ENCODE assay signal across 1 cellular context in genomic region chr11:125036933-125037332, GRCh38.
TF ChIP-seq lines count a peak whose summit lies in the region.

No MANE protein-coding gene starts in this region.

TF ChIP-seq in K562, 482 proteins besides CTCF, POLR2A, EP300 and RAD21 (continued from another document):
- TF ChIP-seq MBD1 (CRISPR knock-in tag; IDR thresholded peaks at IDR 0.05): no peak
- no peak for TF ChIP-seq NR1H2 (CRISPR knock-in tag; IDR thresholded peaks at IDR 0.05)
- no peak for TF ChIP-seq HDAC6 (IDR thresholded peaks at IDR 0.05; ENCODE audit: low read depth, low read length)
- TF ChIP-seq, protein P1, sequence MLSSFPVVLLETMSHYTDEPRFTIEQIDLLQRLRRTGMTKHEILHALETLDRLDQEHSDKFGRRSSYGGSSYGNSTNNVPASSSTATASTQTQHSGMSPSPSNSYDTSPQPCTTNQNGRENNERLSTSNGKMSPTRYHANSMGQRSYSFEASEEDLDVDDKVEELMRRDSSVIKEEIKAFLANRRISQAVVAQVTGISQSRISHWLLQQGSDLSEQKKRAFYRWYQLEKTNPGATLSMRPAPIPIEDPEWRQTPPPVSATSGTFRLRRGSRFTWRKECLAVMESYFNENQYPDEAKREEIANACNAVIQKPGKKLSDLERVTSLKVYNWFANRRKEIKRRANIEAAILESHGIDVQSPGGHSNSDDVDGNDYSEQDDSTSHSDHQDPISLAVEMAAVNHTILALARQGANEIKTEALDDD (IDR thresholded peaks at IDR 0.05): peak; percentile 35; the same call in 1 of the 2 replicates
- TF ChIP-seq, protein P2, sequence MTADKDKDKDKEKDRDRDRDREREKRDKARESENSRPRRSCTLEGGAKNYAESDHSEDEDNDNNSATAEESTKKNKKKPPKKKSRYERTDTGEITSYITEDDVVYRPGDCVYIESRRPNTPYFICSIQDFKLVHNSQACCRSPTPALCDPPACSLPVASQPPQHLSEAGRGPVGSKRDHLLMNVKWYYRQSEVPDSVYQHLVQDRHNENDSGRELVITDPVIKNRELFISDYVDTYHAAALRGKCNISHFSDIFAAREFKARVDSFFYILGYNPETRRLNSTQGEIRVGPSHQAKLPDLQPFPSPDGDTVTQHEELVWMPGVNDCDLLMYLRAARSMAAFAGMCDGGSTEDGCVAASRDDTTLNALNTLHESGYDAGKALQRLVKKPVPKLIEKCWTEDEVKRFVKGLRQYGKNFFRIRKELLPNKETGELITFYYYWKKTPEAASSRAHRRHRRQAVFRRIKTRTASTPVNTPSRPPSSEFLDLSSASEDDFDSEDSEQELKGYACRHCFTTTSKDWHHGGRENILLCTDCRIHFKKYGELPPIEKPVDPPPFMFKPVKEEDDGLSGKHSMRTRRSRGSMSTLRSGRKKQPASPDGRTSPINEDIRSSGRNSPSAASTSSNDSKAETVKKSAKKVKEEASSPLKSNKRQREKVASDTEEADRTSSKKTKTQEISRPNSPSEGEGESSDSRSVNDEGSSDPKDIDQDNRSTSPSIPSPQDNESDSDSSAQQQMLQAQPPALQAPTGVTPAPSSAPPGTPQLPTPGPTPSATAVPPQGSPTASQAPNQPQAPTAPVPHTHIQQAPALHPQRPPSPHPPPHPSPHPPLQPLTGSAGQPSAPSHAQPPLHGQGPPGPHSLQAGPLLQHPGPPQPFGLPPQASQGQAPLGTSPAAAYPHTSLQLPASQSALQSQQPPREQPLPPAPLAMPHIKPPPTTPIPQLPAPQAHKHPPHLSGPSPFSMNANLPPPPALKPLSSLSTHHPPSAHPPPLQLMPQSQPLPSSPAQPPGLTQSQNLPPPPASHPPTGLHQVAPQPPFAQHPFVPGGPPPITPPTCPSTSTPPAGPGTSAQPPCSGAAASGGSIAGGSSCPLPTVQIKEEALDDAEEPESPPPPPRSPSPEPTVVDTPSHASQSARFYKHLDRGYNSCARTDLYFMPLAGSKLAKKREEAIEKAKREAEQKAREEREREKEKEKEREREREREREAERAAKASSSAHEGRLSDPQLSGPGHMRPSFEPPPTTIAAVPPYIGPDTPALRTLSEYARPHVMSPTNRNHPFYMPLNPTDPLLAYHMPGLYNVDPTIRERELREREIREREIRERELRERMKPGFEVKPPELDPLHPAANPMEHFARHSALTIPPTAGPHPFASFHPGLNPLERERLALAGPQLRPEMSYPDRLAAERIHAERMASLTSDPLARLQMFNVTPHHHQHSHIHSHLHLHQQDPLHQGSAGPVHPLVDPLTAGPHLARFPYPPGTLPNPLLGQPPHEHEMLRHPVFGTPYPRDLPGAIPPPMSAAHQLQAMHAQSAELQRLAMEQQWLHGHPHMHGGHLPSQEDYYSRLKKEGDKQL (CRISPR knock-in tag; IDR thresholded peaks at IDR 0.05; ENCODE audit: borderline replicate concordance): no peak
- TF ChIP-seq IRF2 (CRISPR knock-in tag; IDR thresholded peaks at IDR 0.05): no peak
- TF ChIP-seq, protein P3, sequence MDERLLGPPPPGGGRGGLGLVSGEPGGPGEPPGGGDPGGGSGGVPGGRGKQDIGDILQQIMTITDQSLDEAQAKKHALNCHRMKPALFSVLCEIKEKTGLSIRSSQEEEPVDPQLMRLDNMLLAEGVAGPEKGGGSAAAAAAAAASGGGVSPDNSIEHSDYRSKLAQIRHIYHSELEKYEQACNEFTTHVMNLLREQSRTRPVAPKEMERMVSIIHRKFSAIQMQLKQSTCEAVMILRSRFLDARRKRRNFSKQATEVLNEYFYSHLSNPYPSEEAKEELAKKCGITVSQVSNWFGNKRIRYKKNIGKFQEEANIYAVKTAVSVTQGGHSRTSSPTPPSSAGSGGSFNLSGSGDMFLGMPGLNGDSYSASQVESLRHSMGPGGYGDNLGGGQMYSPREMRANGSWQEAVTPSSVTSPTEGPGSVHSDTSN (CRISPR knock-in tag; IDR thresholded peaks at IDR 0.05; ENCODE audit: low read depth): no peak
- TF ChIP-seq, protein P3 (tag; conservative IDR thresholded peaks at IDR 0.05; ENCODE audit: low read depth): no peak
- TF ChIP-seq ZNF695 (CRISPR knock-in tag; IDR thresholded peaks at IDR 0.05): no peak
- TF ChIP-seq, protein P4, sequence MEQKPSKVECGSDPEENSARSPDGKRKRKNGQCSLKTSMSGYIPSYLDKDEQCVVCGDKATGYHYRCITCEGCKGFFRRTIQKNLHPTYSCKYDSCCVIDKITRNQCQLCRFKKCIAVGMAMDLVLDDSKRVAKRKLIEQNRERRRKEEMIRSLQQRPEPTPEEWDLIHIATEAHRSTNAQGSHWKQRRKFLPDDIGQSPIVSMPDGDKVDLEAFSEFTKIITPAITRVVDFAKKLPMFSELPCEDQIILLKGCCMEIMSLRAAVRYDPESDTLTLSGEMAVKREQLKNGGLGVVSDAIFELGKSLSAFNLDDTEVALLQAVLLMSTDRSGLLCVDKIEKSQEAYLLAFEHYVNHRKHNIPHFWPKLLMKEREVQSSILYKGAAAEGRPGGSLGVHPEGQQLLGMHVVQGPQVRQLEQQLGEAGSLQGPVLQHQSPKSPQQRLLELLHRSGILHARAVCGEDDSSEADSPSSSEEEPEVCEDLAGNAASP (IDR thresholded peaks at IDR 0.05): no peak
- no peak for TF ChIP-seq GABPA (tag; conservative IDR thresholded peaks at IDR 0.05; ENCODE audit: low read depth)
- no peak for TF ChIP-seq TEAD4 (IDR thresholded peaks at IDR 0.05; ENCODE audit: low read length)
- no peak for TF ChIP-seq TEAD4 (CRISPR knock-in tag; IDR thresholded peaks at IDR 0.05; ENCODE audit: borderline replicate concordance)
- no peak for TF ChIP-seq ARHGAP35 (IDR thresholded peaks at IDR 0.05; ENCODE audit: partially characterized antibody)
